8 cellular contexts compared by ENCODE assay signal in genomic region chr11:16785520-16786128, GRCh38. TPM values are rescaled to one million over a fixed set of nuclear protein-coding genes. Genes with fewer than 3 reads are reported as not detected.
A peak's percentile ranks its signal among the peaks of the same experiment; 100 is the strongest.
DNase-seq lines count a peak whose midpoint lies in the region; ATAC-seq and TF ChIP-seq lines count a peak whose summit lies in the region.

No MANE protein-coding gene starts in this region.

- no peaks in the 10 kb centered on the region for H3K79me2 ChIP-seq in GM23248 (ENCODE audit: insufficient read depth)

- WGBS in GM23248 (ENCODE audit: low coverage in 1 of 2, low lambda C conversion rate in 2 of 2, missing lambda C conversion rate in 2 of 2), 2 experiments: 9 to 10% methylated on average over 7 of the region's 7 CpGs
- 45 to 52% methylated on average over 7 of the region's 7 CpGs for WGBS in heart right ventricle, 2 donors

- no peak overlapping the region for H3K4me3 Mint-ChIP-seq in activated naive CD8-positive, alpha-beta T cell treated with anti-CD3 and anti-CD28 coated beads for 36 hours

- no peak overlapping the region for H3K9ac ChIP-seq in GM23248

- H3K4me1 ChIP-seq in GM23248 (ENCODE audit: insufficient read depth) (peaks cover 21% of the 10 kb centered on the region), SJSA1 (replicated peaks) (no peaks in the 10 kb centered on the region; the same call in 1 of the 2 replicates), heart right ventricle (peaks cover 0 to 66% (median 57%) of the 10 kb centered on the region in 9 donors)

- POLR2A ChIA-PET in GM10248 (lab: Yijun Ruan, JAX): no interaction called here

- H3K27ac Mint-ChIP-seq in activated naive CD8-positive, alpha-beta T cell treated with anti-CD3 and anti-CD28 coated beads for 36 hours: no peak overlapping the region

- intact Hi-C loops in heart right ventricle (cut with DNase I): loop anchor here (2.0 to 10.0 kb wide), 10 partner anchors 37 to 279 kb away; no protein-coding TSS in a partner anchor

- no peaks in the 10 kb centered on the region for H3K9me3 Mint-ChIP-seq in activated naive CD8-positive, alpha-beta T cell treated with anti-CD3 and anti-CD28 coated beads for 36 hours

- TF ChIP-seq CTCF in GM10248 (IDR thresholded peaks at IDR 0.05; ENCODE audit: control extremely low read depth, extremely low read depth, low read depth, missing control alignments) (peak; percentile 90), heart right ventricle (IDR thresholded peaks at IDR 0.05) (peak; percentile 82 to 93 (median 91))

- H4K20me1 ChIP-seq in GM23248 (ENCODE audit: insufficient read depth): no peaks in the 10 kb centered on the region

- H2AFZ ChIP-seq in GM23248: no peak overlapping the region

- no peaks in the 10 kb centered on the region for H3K9me2 ChIP-seq in GM23248 (ENCODE audit: insufficient read depth)

- CTCF ChIA-PET in GM10248 (lab: Yijun Ruan, JAX): interaction anchor here (0.6 to 10.8 kb wide), 31 partner anchors 13 to 742 kb away, joined by 3 to 148 read pairs (median 4); partner anchors contain the start of gene PIK3C2A

- H3K27me3 Mint-ChIP-seq in activated naive CD8-positive, alpha-beta T cell treated with anti-CD3 and anti-CD28 coated beads for 36 hours: no peaks in the 10 kb centered on the region

- H3K9me3 ChIP-seq in GM23248 (ENCODE audit: low read depth) (no peaks in the 10 kb centered on the region), SJSA1 (replicated peaks) (no peaks in the 10 kb centered on the region), heart right ventricle (no peaks in the 10 kb centered on the region)

- H3K4me1 Mint-ChIP-seq in activated naive CD8-positive, alpha-beta T cell treated with anti-CD3 and anti-CD28 coated beads for 36 hours: peaks cover 2% of the 10 kb centered on the region

- H3K4me2 ChIP-seq in GM23248 (ENCODE audit: unreplicated experiment): no peak overlapping the region

- H3K4me3 ChIP-seq in GM23248 (no peak overlapping the region), SJSA1 (no peak overlapping the region), heart right ventricle (no peak overlapping the region)

- no peaks in the 10 kb centered on the region for H3K36me3 Mint-ChIP-seq in activated naive CD8-positive, alpha-beta T cell treated with anti-CD3 and anti-CD28 coated beads for 36 hours

- H3K27me3 ChIP-seq in GM23248 (replicated peaks; ENCODE audit: insufficient read depth): no peaks in the 10 kb centered on the region
- no peaks in the 10 kb centered on the region for H3K27me3 ChIP-seq in SJSA1 (replicated peaks)
- H3K27me3 ChIP-seq in heart right ventricle: no peaks in the 10 kb centered on the region

- H3K27ac ChIP-seq in GM23248: no peak overlapping the region
- H3K27ac ChIP-seq in SJSA1: no peak overlapping the region
- H3K27ac ChIP-seq in heart right ventricle: peak overlapping the region in 4 of 10 donors; percentile 13 to 54 (median 18)

- H3K36me3 ChIP-seq in GM23248 (ENCODE audit: low read depth) (no peaks in the 10 kb centered on the region), SJSA1 (no peaks in the 10 kb centered on the region), heart right ventricle (peaks cover 0 to 11% (median 0%) of the 10 kb centered on the region in 9 donors)

- ATAC-seq in heart right ventricle (peak; percentile 58 to 82 (median 76)), HG03565 (IDR thresholded peaks at IDR 0.05; ENCODE audit: unreplicated experiment) (no peak)

- H3F3A ChIP-seq in GM23248 (ENCODE audit: insufficient read depth): peaks cover 25% of the 10 kb centered on the region

- DNase-seq in GM10248 (ENCODE audit: extremely low spot score): peak; percentile 82
- peak; percentile 87 for DNase-seq in GM23248
- DNase-seq in Kasumi-1 (lab: John Stamatoyannopoulos, UW): peak; percentile 83
- DNase-seq in SJSA1 (ENCODE audit: low read depth in 1 of 2, low spot score in 2 of 2): peak; percentile 50 to 76
- peak; percentile 46 for DNase-seq in activated naive CD8-positive, alpha-beta T cell treated with anti-CD3 and anti-CD28 coated beads for 36 hours
- DNase-seq in heart right ventricle: peak; percentile 36 to 79
- DNase-seq in pulmonary artery endothelial cell (ENCODE audit: low read depth, low spot score): peak; percentile 41

- in situ Hi-C loops in GM23248 (cut with MboI): loop anchor here (10.0 kb wide), 1 partner anchor 279 kb away; no protein-coding TSS in a partner anchor

RNA-seq across cellular contexts. Expression of gene C11orf58, which starts 47.2 kb away (rescaled TPM):
- total RNA-seq in GM23248 (2014; rRNA removed; shearing (Covaris generic)): 130 and 153 TPM in 2 replicates
- 219 and 226 TPM in 2 replicates for polyA plus RNA-seq in GM23248 (2016; fragmentation: Nextera tagmentation; extraction: Ambion mirVana)
- total RNA-seq in SJSA1 (2014; rRNA removed; shearing (Covaris generic)): 371 and 395 TPM in 2 replicates
- 100 to 1,000 TPM; 151 to 153 TPM for total RNA-seq in activated naive CD8-positive, alpha-beta T cell treated with anti-CD3 and anti-CD28 coated beads for 36 hours
- 100 to 1,000 TPM in 8 of 10 donors, 10 to 100 TPM in 2; 94.9 to 141 (median 110) TPM for total RNA-seq in heart right ventricle
- 10 to 100 TPM; 70.2 to 83.2 TPM for polyA plus RNA-seq in heart right ventricle
- 194 and 278 TPM in 2 replicates for total RNA-seq in pulmonary artery endothelial cell
